Comparison of ENCODE assay signal across 8 cellular contexts in the genomic region with DNA sequence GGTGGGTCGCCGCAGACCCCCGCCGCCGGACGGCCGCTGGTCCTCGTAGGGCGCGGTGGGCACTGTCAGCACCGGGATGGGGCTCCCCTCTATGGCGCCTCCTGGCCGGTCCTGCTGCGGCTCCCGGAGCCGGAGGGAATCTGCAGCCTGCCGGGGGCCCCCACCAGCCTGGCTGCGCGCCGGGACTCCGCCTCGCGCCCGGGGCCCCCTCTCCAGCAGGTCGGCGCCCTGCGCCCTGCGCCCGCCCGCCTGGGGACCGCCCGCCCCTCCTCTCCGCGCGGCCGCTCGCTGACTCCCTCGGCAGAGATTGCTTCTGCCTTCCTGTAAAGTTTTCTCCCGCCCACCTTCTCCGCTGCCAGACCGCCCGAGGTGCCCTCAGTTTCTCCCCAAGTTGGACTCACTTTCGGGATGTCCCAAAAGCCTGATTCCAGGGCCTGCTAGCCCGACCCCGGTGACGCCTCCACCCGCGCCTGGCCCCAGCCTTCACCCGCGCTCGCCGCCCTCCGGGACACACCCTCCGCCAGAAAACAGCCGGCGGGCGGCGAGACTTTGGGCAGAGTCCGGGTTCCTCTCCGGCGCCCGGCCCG. TPM values are rescaled to one million over a fixed set of nuclear protein-coding genes. Genes with fewer than 3 reads are reported as not detected.
DNase-seq lines count a peak whose midpoint lies in the region; ATAC-seq, FAIRE-seq and TF ChIP-seq lines count a peak whose summit lies in the region.
"Not testable (repeated sequence)": the region's sequence is repeated elsewhere in the genome, so short reads cannot be mapped to it uniquely, and the experiment has no call there.

No MANE protein-coding gene starts in this region.

- peak overlapping the region; percentile 80 for H2AFZ ChIP-seq in astrocyte (ENCODE audit: low read depth, low read length)

- POLR2A ChIA-PET in CD4-positive, alpha-beta memory T cell (lab: Charles Lee; ENCODE audit: partially characterized antibody): not testable (repeated sequence)

- H3K4me2 ChIP-seq in astrocyte (ENCODE audit: low read length): peak overlapping the region; percentile 86

- H3K79me2 ChIP-seq in astrocyte (ENCODE audit: insufficient read depth, low read length): not testable (repeated sequence)

- peaks cover 21 to 24% of the 10 kb centered on the region in 2 donors for H3K27me3 Mint-ChIP-seq in CD4-positive, alpha-beta memory T cell
- H3K27me3 Mint-ChIP-seq in astrocyte (ENCODE audit: low read depth, unreplicated experiment): peaks cover 18% of the 10 kb centered on the region
- peaks cover 34 to 38% of the 10 kb centered on the region in 2 donors for H3K27me3 Mint-ChIP-seq in stimulated activated naive B cell treated with anti-CD40 and anti-IgM and Interleukin-4, amounts not matched to agents 10 μg/mL and 1 μg/mL and 100 μg/mL, for 72 hours

- H3K9me3 ChIP-seq in CD4-positive, alpha-beta memory T cell (ENCODE audit: control insufficient read depth in 1 of 2, low read length in 2 of 2); astrocyte (ENCODE audit: insufficient read depth, low read depth, low read length); mucosa of descending colon: not testable (repeated sequence)

- H3K4me3 Mint-ChIP-seq in CD4-positive, alpha-beta memory T cell: peak overlapping the region; percentile 72 to 86 (median 79)
- H3K4me3 Mint-ChIP-seq in astrocyte (ENCODE audit: unreplicated experiment): peak overlapping the region; percentile 86
- peak overlapping the region; percentile 83 to 86 for H3K4me3 Mint-ChIP-seq in stimulated activated naive B cell treated with anti-CD40 and anti-IgM and Interleukin-4, amounts not matched to agents 10 μg/mL and 1 μg/mL and 100 μg/mL, for 72 hours

- FAIRE-seq in astrocyte (lab: Jason Lieb, UNC): not testable (repeated sequence)

- not testable (repeated sequence) for H3K27me3 ChIP-seq in CD4-positive, alpha-beta memory T cell (ENCODE audit: insufficient read depth, low read length); astrocyte (ENCODE audit: insufficient read depth, low read length)

- not testable (repeated sequence) for H3K36me3 Mint-ChIP-seq in CD4-positive, alpha-beta memory T cell; astrocyte (ENCODE audit: low read depth, unreplicated experiment); stimulated activated naive B cell treated with anti-CD40 and anti-IgM and Interleukin-4, amounts not matched to agents 10 μg/mL and 1 μg/mL and 100 μg/mL, for 72 hours

- not testable (repeated sequence) for H3K36me3 ChIP-seq in CD4-positive, alpha-beta memory T cell (ENCODE audit: insufficient read depth, low read length); astrocyte (ENCODE audit: insufficient read depth, low read length); mucosa of descending colon (ENCODE audit: low read depth)

- H3K9ac ChIP-seq in astrocyte (ENCODE audit: low read length): peak overlapping the region; percentile 87

- peak in 1 of 5 donors; percentile 15 for DNase-seq in CD4-positive, alpha-beta memory T cell
- DNase-seq in SK-MEL-5 (ENCODE audit: low read depth, low spot score) (peak; percentile 1), astrocyte (ENCODE audit: low read depth) (peak; percentile 16), glomerular visceral epithelial cell (ENCODE audit: extremely low spot score) (peak; percentile 49), mucosa of descending colon (peak; percentile 34 to 72 (median 64))
- DNase-seq in stimulated activated naive B cell treated with anti-CD40 and anti-IgM and Interleukin-4, amounts not matched to agents 10 μg/mL and 1 μg/mL and 100 μg/mL, for 72 hours: not testable (repeated sequence)

- H4K20me1 ChIP-seq in astrocyte (ENCODE audit: insufficient read depth, low read length): not testable (repeated sequence)

- in situ Hi-C loops in SK-MEL-5 (cut with HindIII; ENCODE audit: low pct_unique_long_range_greater_than_20kb, low sequenced_read_pairs): not testable (repeated sequence)

- not testable (repeated sequence) for H3K4me3 ChIP-seq in CD4-positive, alpha-beta memory T cell (ENCODE audit: low read length in 2 of 2)
- H3K4me3 ChIP-seq in astrocyte (ENCODE audit: insufficient read depth, low read depth, low read length) (peak overlapping the region; percentile 64), mucosa of descending colon (peak overlapping the region; percentile 22)

- ATAC-seq in GM19455 (IDR thresholded peaks at IDR 0.05; ENCODE audit: unreplicated experiment) (peak; percentile 77), HG03097 (IDR thresholded peaks at IDR 0.05; ENCODE audit: low FRiP score, unreplicated experiment) (peak; percentile 51), mucosa of descending colon (peak; percentile 83)
- ATAC-seq in stimulated activated naive B cell treated with anti-CD40 and anti-IgM and Interleukin-4, amounts not matched to agents 10 μg/mL and 1 μg/mL and 100 μg/mL, for 72 hours (replicated peaks): peak; percentile 70 to 75

- intact Hi-C loops in CD4-positive, alpha-beta memory T cell (cut with micrococcal nuclease); mucosa of descending colon (cut with DNase I, micrococcal nuclease): not testable (repeated sequence)

- H3K9me3 Mint-ChIP-seq in CD4-positive, alpha-beta memory T cell; astrocyte (ENCODE audit: unreplicated experiment); stimulated activated naive B cell treated with anti-CD40 and anti-IgM and Interleukin-4, amounts not matched to agents 10 μg/mL and 1 μg/mL and 100 μg/mL, for 72 hours: not testable (repeated sequence)

- H3K4me1 ChIP-seq in CD4-positive, alpha-beta memory T cell (ENCODE audit: insufficient read depth, low read length); astrocyte (ENCODE audit: insufficient read depth, low read length); mucosa of descending colon (ENCODE audit: low read depth): not testable (repeated sequence)

- peaks cover 6 to 17% (median 10%) of the 10 kb centered on the region in 4 donors for H3K4me1 Mint-ChIP-seq in CD4-positive, alpha-beta memory T cell
- not testable (repeated sequence) for H3K4me1 Mint-ChIP-seq in astrocyte (ENCODE audit: low read depth, unreplicated experiment)
- H3K4me1 Mint-ChIP-seq in stimulated activated naive B cell treated with anti-CD40 and anti-IgM and Interleukin-4, amounts not matched to agents 10 μg/mL and 1 μg/mL and 100 μg/mL, for 72 hours: peaks cover 10 to 24% of the 10 kb centered on the region in 2 donors

- not testable (repeated sequence) for H3K27ac ChIP-seq in CD4-positive, alpha-beta memory T cell (ENCODE audit: low read depth, low read length)
- peak overlapping the region; percentile 61 for H3K27ac ChIP-seq in astrocyte (ENCODE audit: low read depth, low read length)

- not testable (repeated sequence) for TF ChIP-seq CTCF in astrocyte (IDR thresholded peaks at IDR 0.05; ENCODE audit: insufficient read depth, low read depth, low read length); mucosa of descending colon (IDR thresholded peaks at IDR 0.05)

- CTCF ChIA-PET in CD4-positive, alpha-beta memory T cell (lab: Charles Lee; ENCODE audit: partially characterized antibody): interaction anchor here (0.6 kb wide), 1 partner anchor 83 kb away, joined by 3 read pairs; no protein-coding TSS in a partner anchor

- not testable (repeated sequence) for H3K27ac Mint-ChIP-seq in CD4-positive, alpha-beta memory T cell; astrocyte (ENCODE audit: unreplicated experiment)
- H3K27ac Mint-ChIP-seq in stimulated activated naive B cell treated with anti-CD40 and anti-IgM and Interleukin-4, amounts not matched to agents 10 μg/mL and 1 μg/mL and 100 μg/mL, for 72 hours: peak overlapping the region; percentile 51

RNA-seq across cellular contexts. Expression of a gene that starts 54.0 kb away (rescaled TPM):
- total RNA-seq in CD4-positive, alpha-beta memory T cell: not detected
- not detected for polyA plus RNA-seq in CD4-positive, alpha-beta memory T cell
- total RNA-seq in SK-MEL-5 (2014; rRNA removed; shearing (Covaris generic)): not detected in 2 replicates
- polyA plus RNA-seq in SK-MEL-5 (2015; cell fraction: cytosol; rRNA removed): 0.07 TPM in 1 of 2 replicates, not detected in the other
- 0.54 TPM in 1 of 2 replicates, not detected in the other for polyA plus RNA-seq in SK-MEL-5 (2015; cell fraction: nucleus; rRNA removed)
- total RNA-seq in astrocyte (0.18 TPM in 1 of 2 replicates, not detected in the other), mucosa of descending colon (not detected)
